In the genomic region with DNA sequence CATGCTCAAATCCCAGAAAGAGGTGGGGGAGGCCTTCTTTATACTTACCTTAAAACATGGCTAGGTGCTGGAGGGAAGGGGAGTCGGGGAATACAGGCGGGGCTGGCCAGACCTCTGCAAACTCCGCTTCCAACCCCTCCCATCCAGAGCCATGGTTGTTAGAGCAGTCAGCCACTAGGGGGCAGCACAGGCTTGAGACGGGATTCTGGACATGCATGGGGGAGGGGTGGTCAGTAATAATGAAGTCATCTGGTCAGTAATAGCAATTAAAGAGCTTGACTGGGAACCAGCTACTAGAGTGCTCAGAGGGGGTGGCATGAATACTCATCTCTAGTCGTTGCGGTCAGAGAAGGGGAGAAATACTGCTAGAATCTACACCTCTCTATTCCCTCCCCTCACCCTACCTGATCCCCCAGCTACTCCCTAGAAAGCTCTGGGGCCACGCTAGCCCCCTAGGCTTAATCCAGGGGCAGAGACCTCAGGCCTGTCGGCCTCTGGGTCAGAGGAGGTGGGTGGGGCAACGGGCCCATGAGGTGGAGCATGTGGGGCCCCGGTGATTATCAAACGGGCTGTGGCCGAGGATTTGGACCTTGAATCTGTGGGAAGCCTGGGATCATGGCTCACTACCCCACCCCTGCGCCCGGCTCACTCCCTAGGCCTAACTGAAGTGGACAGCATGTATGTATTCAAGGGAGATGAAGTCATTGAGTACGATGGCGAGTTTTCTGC, we compare ENCODE assay signal across 9 cellular contexts. TPM values are rescaled to one million over a fixed set of nuclear protein-coding genes. Genes with fewer than 3 reads are reported as not detected.
A peak's percentile ranks its signal among the peaks of the same experiment; 100 is the strongest.
DNase-seq lines count a peak whose midpoint lies in the region; ATAC-seq and TF ChIP-seq lines count a peak whose summit lies in the region.
"Had no signal": no experiment of that assay in that cellular context is flagged by ENCODE, and none has a peak within 500 bp of the region (broad histone marks: within the 10 kb centered on the region; RNA-seq: fewer than 3 reads in every experiment).

No MANE protein-coding gene starts in this region.

- H3K4me3 Mint-ChIP-seq in Calu3 (ENCODE audit: low read depth, unreplicated experiment) (no peak overlapping the region), brain (no peak overlapping the region)
- H3K4me3 Mint-ChIP-seq: activated naive CD4-positive, alpha-beta T cell treated with anti-CD3 and anti-CD28 coated beads, Interleukin-2, amount 50 U/mL, for 24 hours had no signal

- H3K9me3 ChIP-seq in iPS DF 6.9 (ENCODE audit: control insufficient read depth, insufficient read depth, low read length) (no peaks in the 10 kb centered on the region), gastrocnemius medialis (no peaks in the 10 kb centered on the region)

- CTCF ChIA-PET in Calu3 (lab: Charles Lee) (interaction anchor here (0.5 to 3.3 kb wide), 24 partner anchors 8 to 183 kb away, joined by 3 to 92 read pairs (median 4); partner anchors contain the start of genes DCAF8 and PIGM), HEK293T (lab: Yijun Ruan, JAX) (interaction anchor here (0.6 to 3.4 kb wide), 27 partner anchors 9 to 183 kb away, joined by 3 to 30 read pairs (median 4); partner anchors contain the start of gene PEX19)

- no peak overlapping the region for H3K4me3 ChIP-seq in iPS DF 6.9 (ENCODE audit: low read length)
- peak overlapping the region; percentile 22 to 54 (median 34) for H3K4me3 ChIP-seq in gastrocnemius medialis

- TF ChIP-seq CTCF in Calu3 (IDR thresholded peaks at IDR 0.05; ENCODE audit: unreplicated experiment) (peak; percentile 93), brain (conservative IDR thresholded peaks at IDR 0.05) (peak; percentile 95 to 96), gastrocnemius medialis (IDR thresholded peaks at IDR 0.05 in 4 of 5, conservative IDR thresholded peaks at IDR 0.05 in 1 of 5) (peak; percentile 95 to 98 (median 98))

- H3K4me1 ChIP-seq in iPS DF 6.9 (ENCODE audit: control insufficient read depth, insufficient read depth, low read length) (peaks cover 13% of the 10 kb centered on the region; the same call in 1 of the 2 replicates), gastrocnemius medialis (peaks cover 80 to 92% of the 10 kb centered on the region in 2 donors)

- DNase-seq in Calu3 (peak; percentile 93), HEK293T (ENCODE audit: extremely low spot score) (peak; percentile 92), NCI-H2107 (lab: John Stamatoyannopoulos, UW) (peak; percentile 67), UCSD-AML1 (lab: John Stamatoyannopoulos, UW; ENCODE audit: unreplicated experiment) (peak; percentile 73), iPS DF 6.9 (ENCODE audit: low read depth, low spot score) (peak; percentile 93), gastrocnemius medialis (peak; percentile 78 to 86)

- intact Hi-C loops in Calu3 (cut with micrococcal nuclease; ENCODE audit: unreplicated experiment) (loop anchor here (1.0 to 2.0 kb wide), 5 partner anchors 26 to 223 kb away; no protein-coding TSS in a partner anchor), gastrocnemius medialis (cut with DNase I; ENCODE audit: low total_unique reads) (loop anchor here (1.0 to 5.0 kb wide), 8 partner anchors 16 to 184 kb away; partner anchors contain the start of genes ATP1A2, COPA, NCSTN and PEX19)

- BruUV-seq in Calu3 (replicated peaks; lab: Mats Ljungman, UMichigan), result no TSS peak

- peak; percentile 8 to 57 for TF ChIP-seq POLR2A in gastrocnemius medialis (IDR thresholded peaks at IDR 0.05)

- H3K4me1 Mint-ChIP-seq in Calu3 (ENCODE audit: low read depth, unreplicated experiment) (no peaks in the 10 kb centered on the region), brain (peaks cover 29% of the 10 kb centered on the region)
- H3K4me1 Mint-ChIP-seq: activated naive CD4-positive, alpha-beta T cell treated with anti-CD3 and anti-CD28 coated beads, Interleukin-2, amount 50 U/mL, for 24 hours had no signal

- H3K36me3 Mint-ChIP-seq in Calu3 (ENCODE audit: insufficient read depth, unreplicated experiment) (no peaks in the 10 kb centered on the region), brain (no peaks in the 10 kb centered on the region)
- H3K36me3 Mint-ChIP-seq: activated naive CD4-positive, alpha-beta T cell treated with anti-CD3 and anti-CD28 coated beads, Interleukin-2, amount 50 U/mL, for 24 hours had no signal

- POLR2A ChIA-PET in HEK293T (lab: Yijun Ruan, JAX), result interaction anchor here (0.9 to 1.1 kb wide), 5 partner anchors 9 to 92 kb away, joined by 3 to 7 read pairs (median 3); partner anchors contain the start of gene PEA15

- in situ Hi-C loops in gastrocnemius medialis (cut with MboI; ENCODE audit: low sequenced_read_pairs in 4 of 4), result loop anchor here in 3 of 4 donors (5.0 to 10.0 kb wide), 5 partner anchors 54 to 182 kb away; no protein-coding TSS in a partner anchor

- no peaks in the 10 kb centered on the region for H3K27me3 ChIP-seq in iPS DF 6.9 (ENCODE audit: control insufficient read depth, insufficient read depth, low read length)
- no peaks in the 10 kb centered on the region for H3K27me3 ChIP-seq in gastrocnemius medialis

- no peak overlapping the region for H3K27ac ChIP-seq in iPS DF 6.9 (ENCODE audit: low read length)
- peak overlapping the region; percentile 90 to 95 (median 92) for H3K27ac ChIP-seq in gastrocnemius medialis

- H3K27ac Mint-ChIP-seq in Calu3 (ENCODE audit: unreplicated experiment), result no peak overlapping the region
- H3K27ac Mint-ChIP-seq in brain, result no peak overlapping the region
- H3K27ac Mint-ChIP-seq: activated naive CD4-positive, alpha-beta T cell treated with anti-CD3 and anti-CD28 coated beads, Interleukin-2, amount 50 U/mL, for 24 hours had no signal

- peaks cover 17% of the 10 kb centered on the region for H3K27me3 Mint-ChIP-seq in Calu3 (ENCODE audit: unreplicated experiment)
- no peaks in the 10 kb centered on the region for H3K27me3 Mint-ChIP-seq in brain
- H3K27me3 Mint-ChIP-seq: activated naive CD4-positive, alpha-beta T cell treated with anti-CD3 and anti-CD28 coated beads, Interleukin-2, amount 50 U/mL, for 24 hours had no signal

- H3K36me3 ChIP-seq in iPS DF 6.9 (ENCODE audit: control insufficient read depth, insufficient read depth, low read length), result no peaks in the 10 kb centered on the region
- H3K36me3 ChIP-seq in gastrocnemius medialis, result peaks cover 0 to 16% of the 10 kb centered on the region in 2 donors

- peak; percentile 66 to 81 for ATAC-seq in gastrocnemius medialis
- ATAC-seq in HG02852 (IDR thresholded peaks at IDR 0.05; ENCODE audit: unreplicated experiment), result no peak

- H3K9me3 Mint-ChIP-seq in Calu3 (ENCODE audit: low read depth, unreplicated experiment) (no peaks in the 10 kb centered on the region), brain (no peaks in the 10 kb centered on the region)
- H3K9me3 Mint-ChIP-seq: activated naive CD4-positive, alpha-beta T cell treated with anti-CD3 and anti-CD28 coated beads, Interleukin-2, amount 50 U/mL, for 24 hours had no signal

- no CpG with 5 or more reads among the region's 16 CpGs for WGBS in iPS DF 6.9 (ENCODE audit: insufficient coverage, insufficient read length)

TF ChIP-seq in HEK293T, 16 proteins besides CTCF, POLR2A, EP300 and RAD21:
- TF ChIP-seq PKNOX1 (IDR thresholded peaks at IDR 0.05) (no peak), CTBP1 (IDR thresholded peaks at IDR 0.05; ENCODE audit: borderline replicate concordance) (no peak), NFRKB (IDR thresholded peaks at IDR 0.05) (no peak), ARNT (IDR thresholded peaks at IDR 0.05) (no peak), SUZ12 (IDR thresholded peaks at IDR 0.05) (no peak), FOXA1 (IDR thresholded peaks at IDR 0.05) (no peak), LEF1 (IDR thresholded peaks at IDR 0.05; ENCODE audit: borderline replicate concordance) (no peak), ELF4 (IDR thresholded peaks at IDR 0.05) (no peak), SP1 (IDR thresholded peaks at IDR 0.05) (no peak), L3MBTL2 (conservative IDR thresholded peaks at IDR 0.05) (no peak), ZNF384 (IDR thresholded peaks at IDR 0.05) (no peak), TARDBP (IDR thresholded peaks at IDR 0.05) (no peak)
TF ChIP-seq in HEK293T: peak in this region for 0.

RNA-seq across cellular contexts. Expression of gene CASQ1, which starts 2.9 kb away (rescaled TPM):
- total RNA-seq in Calu3 (2022), result not detected in 2 replicates
- 4.6 TPM for polyA plus RNA-seq in brain (ENCODE audit: insufficient read depth, low read depth, low replicate concordance)
- total RNA-seq in gastrocnemius medialis, result 100 to 1,000 TPM; 255 to 894 (median 358) TPM

RNA-seq across cellular contexts. Expression of gene PEA15, which starts 11.9 kb away (rescaled TPM):
- total RNA-seq in Calu3 (2022) (128 and 153 TPM in 2 replicates), gastrocnemius medialis (10 to 100 TPM; 10.5 to 34.7 (median 27.2) TPM)
- 772 TPM for polyA plus RNA-seq in brain (ENCODE audit: insufficient read depth, low read depth, low replicate concordance)

RNA-seq across cellular contexts. Expression of gene ATP1A4, which starts 41.9 kb away (rescaled TPM):
- not detected in 2 replicates for total RNA-seq in Calu3 (2022)
- polyA plus RNA-seq in brain (ENCODE audit: insufficient read depth, low read depth, low replicate concordance), result not detected
- total RNA-seq in gastrocnemius medialis, result under 1 TPM in 2 of 4 donors, not detected in 2; 0.07 to 0.47 TPM

Comparison
In these comparisons a context has a peak if more than half of its experiments do, and no peak if none do; other contexts are left out.
1. RNA of gene CASQ1, which starts 2.9 kb away (total RNA-seq): 255 to 894 TPM in gastrocnemius medialis; not detected in Calu3; every median in the first group is over 100 times any median in the second.
2. Peak in every context shown above with its lines, with median percentiles within 50 percentile points of each other: DNase-seq and CTCF ChIP-seq.